ENCODE assay signal across 19 cellular contexts in the genomic region with DNA sequence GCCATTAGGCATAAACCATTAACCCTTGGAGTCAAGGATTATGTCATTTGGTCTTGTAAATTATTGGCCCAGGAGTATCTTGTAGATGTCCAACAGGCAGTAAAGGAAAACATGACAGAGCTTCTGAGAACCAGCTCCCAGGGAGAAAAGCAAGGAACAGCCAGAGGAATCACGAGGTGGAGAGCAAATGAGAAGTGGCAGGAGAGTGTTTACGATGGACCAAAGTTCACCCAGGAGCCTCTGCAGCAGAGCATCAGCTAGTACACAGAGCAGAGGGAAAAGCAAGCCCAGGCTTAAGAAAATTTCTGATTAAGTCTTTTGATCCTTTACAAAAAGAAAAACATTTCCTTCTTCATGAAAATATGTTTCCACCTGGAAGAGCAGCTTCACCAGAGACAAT.
DNase-seq lines count a peak whose midpoint lies in the region; ATAC-seq and TF ChIP-seq lines count a peak whose summit lies in the region.
"Had no signal": no experiment of that assay in that cellular context is flagged by ENCODE, and none has a peak within 500 bp of the region (broad histone marks: within the 10 kb centered on the region; RNA-seq: fewer than 3 reads in every experiment).

No MANE protein-coding gene starts in this region.

- TF ChIP-seq CTCF in psoas muscle (IDR thresholded peaks at IDR 0.05) (no peak), gastroesophageal sphincter (IDR thresholded peaks at IDR 0.05) (no peak)

- TF ChIP-seq EP300 in gastroesophageal sphincter (IDR thresholded peaks at IDR 0.05), result no peak

- H3K4me1 ChIP-seq in psoas muscle (no peaks in the 10 kb centered on the region), gastroesophageal sphincter (no peaks in the 10 kb centered on the region)
- H3K4me1 ChIP-seq: BE2C, HAP-1 had no signal

- H3K27ac ChIP-seq in psoas muscle, result no peak overlapping the region
- no peak overlapping the region for H3K27ac ChIP-seq in gastroesophageal sphincter
- H3K27ac ChIP-seq: GM23248 had no signal

- H3K4me3 ChIP-seq in psoas muscle, result no peak overlapping the region
- H3K4me3 ChIP-seq in gastroesophageal sphincter, result no peak overlapping the region
- H3K4me3 ChIP-seq: GM12878, GM23248, HAP-1 had no signal

- WGBS in psoas muscle, 3 donors, result 58 to 71% (median 65%) methylated on average over 2 of the region's 2 CpGs
- 60 to 73% methylated on average over 1 to 2 of the region's 2 CpGs for WGBS in gastroesophageal sphincter (ENCODE audit: low coverage in 1 of 2), 2 donors

- no peaks in the 10 kb centered on the region for H3K27me3 ChIP-seq in psoas muscle (ENCODE audit: insufficient read depth in 3 of 3, low read length in 2 of 3)
- no peaks in the 10 kb centered on the region for H3K27me3 ChIP-seq in gastroesophageal sphincter
- H3K27me3 ChIP-seq: BE2C had no signal

- peak; percentile 83 for ATAC-seq in left colon
- ATAC-seq in HG02870 (IDR thresholded peaks at IDR 0.05; ENCODE audit: unreplicated experiment), result no peak
- no peak for ATAC-seq in psoas muscle
- no peak for ATAC-seq in gastroesophageal sphincter
- ATAC-seq: GM12878 had no signal

- TF ChIP-seq POLR2A in gastroesophageal sphincter (IDR thresholded peaks at IDR 0.05), result no peak

- intact Hi-C loops in left colon (cut with DNase I, micrococcal nuclease) (no loop called here), psoas muscle (cut with DNase I) (no loop called here)

- peak; percentile 33 for DNase-seq in HT-29 (ENCODE audit: low spot score)
- DNase-seq in HuH-7 (ENCODE audit: low spot score), result peak; percentile 6
- DNase-seq in left colon, result no peak
- peak; percentile 20 for DNase-seq in retina
- no peak for DNase-seq in psoas muscle
- DNase-seq: ACHN; BE2C; C1 segment of cervical spinal cord; CD4-positive, CD25-positive, alpha-beta regulatory T cell; CD8-positive, alpha-beta memory T cell; COR-L47; DND-41; EL; GM23248; KG1 had no signal

- no peaks in the 10 kb centered on the region for H3K9me3 ChIP-seq in psoas muscle
- H3K9me3 ChIP-seq in gastroesophageal sphincter, result peaks cover 0 to 11% (median 0%) of the 10 kb centered on the region in 3 donors
- H3K9me3 ChIP-seq: BE2C, HAP-1 had no signal

- H3K36me3 ChIP-seq in psoas muscle (ENCODE audit: insufficient read depth in 1 of 2, low read depth in 1 of 2) (no peaks in the 10 kb centered on the region), gastroesophageal sphincter (no peaks in the 10 kb centered on the region)
- H3K36me3 ChIP-seq: BE2C, HAP-1 had no signal

Comparison
In these comparisons a context has a peak if more than half of its experiments do, and no peak if none do; other contexts are left out.
1. DNase-seq: peak in HT-29 (single experiment), HuH-7 (single experiment) and retina (single experiment); none in left colon (0 of 2) and psoas muscle (0 of 2).